In the genomic region with DNA sequence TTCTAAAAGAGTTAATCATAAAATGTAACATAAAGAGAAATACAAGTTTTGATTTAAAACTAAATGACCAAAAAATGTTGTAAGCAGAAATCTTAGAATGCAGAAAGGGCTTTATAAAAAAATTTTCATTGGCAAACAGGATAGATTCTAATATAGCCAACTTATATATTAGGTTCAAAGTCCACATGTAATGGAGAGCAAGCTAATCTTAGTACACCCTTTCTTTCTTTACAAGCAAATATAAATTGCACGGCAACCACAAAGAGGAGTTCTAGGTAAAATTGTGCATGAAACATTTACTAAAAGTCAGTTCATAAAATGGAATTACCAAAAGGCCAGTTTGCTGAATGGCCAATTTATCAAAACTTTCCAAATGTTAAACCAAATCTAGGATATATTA, we compare ENCODE assay signal across 29 cellular contexts.
A peak's percentile ranks its signal among the peaks of the same experiment; 100 is the strongest.
DNase-seq lines count a peak whose midpoint lies in the region; ATAC-seq, FAIRE-seq and TF ChIP-seq lines count a peak whose summit lies in the region.
"Had no signal": no experiment of that assay in that cellular context is flagged by ENCODE, and none has a peak within 500 bp of the region (broad histone marks: within the 10 kb centered on the region; RNA-seq: fewer than 3 reads in every experiment).

No MANE protein-coding gene starts in this region.

- FAIRE-seq in islet of Langerhans (lab: Jason Lieb, UNC): peak; percentile 88
- FAIRE-seq: A204.1, GM12878, GM12892, GM18507 had no signal

- H3K4me3 ChIP-seq in SK-N-MC (peak overlapping the region; percentile 12; the same call in 1 of the 2 replicates), mucosa of descending colon (no peak overlapping the region), breast epithelium (no peak overlapping the region)
- H3K4me3 ChIP-seq: BLaER1, GM12878 had no signal

- no peak overlapping the region for H3K27ac Mint-ChIP-seq in naive thymus-derived CD8-positive, alpha-beta T cell
- H3K27ac Mint-ChIP-seq: CD14-positive monocyte; CD4-positive, alpha-beta memory T cell; CD4-positive, CD25-positive, alpha-beta regulatory T cell; CD8-positive, alpha-beta memory T cell had no signal

- no peaks in the 10 kb centered on the region for H3K36me3 ChIP-seq in SK-N-MC (ENCODE audit: insufficient read depth, low read length)
- H3K36me3 ChIP-seq in mucosa of descending colon (ENCODE audit: low read depth): no peaks in the 10 kb centered on the region
- H3K36me3 ChIP-seq in breast epithelium: no peaks in the 10 kb centered on the region
- H3K36me3 ChIP-seq: BE2C, BLaER1 had no signal

- H3K4me1 ChIP-seq in mucosa of descending colon (ENCODE audit: low read depth) (peaks cover 7% of the 10 kb centered on the region), breast epithelium (no peaks in the 10 kb centered on the region)
- H3K4me1 ChIP-seq: BE2C, BLaER1 had no signal

- H3K36me3 Mint-ChIP-seq in naive thymus-derived CD8-positive, alpha-beta T cell: no peaks in the 10 kb centered on the region
- H3K36me3 Mint-ChIP-seq: CD14-positive monocyte; CD4-positive, alpha-beta memory T cell; CD4-positive, CD25-positive, alpha-beta regulatory T cell; CD8-positive, alpha-beta memory T cell had no signal

- POLR2A ChIA-PET in naive thymus-derived CD8-positive, alpha-beta T cell (lab: Charles Lee): no interaction called here

- DNase-seq in SK-N-MC (ENCODE audit: low read depth, low spot score): no peak
- no peak for DNase-seq in mucosa of descending colon
- no peak for DNase-seq in breast epithelium (ENCODE audit: low spot score in 2 of 2)
- no peak for DNase-seq in posterior vena cava (ENCODE audit: low spot score)
- no peak for DNase-seq in SW 1271 (lab: John Stamatoyannopoulos, UW)
- DNase-seq in naive thymus-derived CD8-positive, alpha-beta T cell: no peak
- DNase-seq: 8988T; ACHN; BE2C; C1 segment of cervical spinal cord; CD4-positive, alpha-beta memory T cell; CD4-positive, CD25-positive, alpha-beta regulatory T cell; CD8-positive, alpha-beta memory T cell; COR-L47; DMS 273 treated with DMSO at 0.1 percent for 48 hours; DMS153; DMS53; DMS79; DND-41; EL; GDM1 had no signal

- intact Hi-C loops in mucosa of descending colon (cut with DNase I, micrococcal nuclease) (no loop called here), breast epithelium (cut with DNase I; ENCODE audit: low total_unique reads) (no loop called here), posterior vena cava (cut with DNase I) (no loop called here)

- H3K9me3 Mint-ChIP-seq in naive thymus-derived CD8-positive, alpha-beta T cell: peaks cover 0 to 17% (median 4%) of the 10 kb centered on the region in 9 donors

- ATAC-seq in mucosa of descending colon: peak; percentile 64
- no peak for ATAC-seq in naive thymus-derived CD8-positive, alpha-beta T cell
- ATAC-seq: GM12878 had no signal

- TF ChIP-seq CTCF in 22Rv1 (IDR thresholded peaks at IDR 0.05): no peak
- no peak for TF ChIP-seq CTCF in mucosa of descending colon (IDR thresholded peaks at IDR 0.05)
- no peak for TF ChIP-seq CTCF in breast epithelium (IDR thresholded peaks at IDR 0.05)

- H3K4me1 Mint-ChIP-seq in naive thymus-derived CD8-positive, alpha-beta T cell: no peaks in the 10 kb centered on the region
- H3K4me1 Mint-ChIP-seq: CD14-positive monocyte; CD4-positive, alpha-beta memory T cell; CD4-positive, CD25-positive, alpha-beta regulatory T cell; CD8-positive, alpha-beta memory T cell had no signal

- H3K9me3 ChIP-seq in SK-N-MC (ENCODE audit: low read depth, low read length): no peaks in the 10 kb centered on the region
- H3K9me3 ChIP-seq in mucosa of descending colon: no peaks in the 10 kb centered on the region
- no peaks in the 10 kb centered on the region for H3K9me3 ChIP-seq in breast epithelium
- H3K9me3 ChIP-seq: BE2C, BLaER1 had no signal

- H3K9ac ChIP-seq in SK-N-MC (ENCODE audit: insufficient read length): no peak overlapping the region
- H3K9ac ChIP-seq: BLaER1 had no signal

- H3K27me3 Mint-ChIP-seq in naive thymus-derived CD8-positive, alpha-beta T cell: no peaks in the 10 kb centered on the region
- H3K27me3 Mint-ChIP-seq: CD4-positive, alpha-beta memory T cell; CD4-positive, CD25-positive, alpha-beta regulatory T cell; CD8-positive, alpha-beta memory T cell had no signal

- H3K4me3 Mint-ChIP-seq in naive thymus-derived CD8-positive, alpha-beta T cell: no peak overlapping the region
- H3K4me3 Mint-ChIP-seq: CD14-positive monocyte; CD4-positive, alpha-beta memory T cell; CD4-positive, CD25-positive, alpha-beta regulatory T cell; CD8-positive, alpha-beta memory T cell had no signal

- TF ChIP-seq POLR2A in breast epithelium (IDR thresholded peaks at IDR 0.05): no peak

- H3K27me3 ChIP-seq in breast epithelium: no peaks in the 10 kb centered on the region
- H3K27me3 ChIP-seq: BE2C, BLaER1 had no signal

- H3K27ac ChIP-seq in 22Rv1 (peak overlapping the region; percentile 7; the same call in 1 of the 2 replicates), SK-N-MC (no peak overlapping the region), breast epithelium (no peak overlapping the region)
- H3K27ac ChIP-seq: BLaER1 had no signal
